14 cellular contexts compared by ENCODE assay signal in the genomic region with DNA sequence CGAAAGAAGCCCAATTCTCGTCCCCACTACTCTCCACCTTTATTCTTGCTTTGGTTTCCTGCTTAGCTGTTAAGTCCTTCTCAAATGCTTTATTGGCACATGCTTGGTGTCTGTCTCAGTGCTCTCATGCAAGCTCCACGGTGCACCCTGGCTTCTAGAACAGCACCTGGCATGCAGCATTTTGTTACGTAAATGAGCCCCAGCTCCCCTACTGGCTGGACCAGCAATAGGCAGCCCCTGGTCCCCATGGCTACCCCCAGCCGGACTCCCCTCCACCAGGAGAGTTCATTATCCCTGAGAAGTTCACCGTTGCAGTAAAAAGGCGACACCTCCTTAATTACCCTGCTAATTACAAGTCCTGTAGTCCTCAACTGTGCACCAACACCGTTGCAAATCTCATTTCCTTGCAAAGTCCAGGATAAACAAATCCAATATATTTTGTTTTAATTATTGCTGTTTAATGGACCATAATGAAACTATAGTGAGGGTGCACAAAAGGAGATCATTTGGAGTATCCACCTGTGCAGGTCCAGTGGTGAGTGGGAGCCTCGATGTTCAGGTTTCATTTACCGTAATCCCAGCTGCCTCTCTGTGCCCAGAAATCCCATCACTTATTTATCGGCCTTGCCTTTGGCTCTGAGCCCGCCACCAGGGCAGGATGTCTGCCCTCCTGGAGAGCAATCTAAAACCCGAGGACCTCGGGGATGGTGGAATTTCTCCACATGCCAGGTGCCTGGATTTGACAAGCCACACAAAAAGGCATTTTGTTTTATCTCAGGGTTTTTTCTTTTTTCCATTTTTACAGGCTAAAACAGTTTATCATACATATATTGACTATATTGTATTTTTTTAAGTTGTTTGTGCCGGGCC. TPM values are rescaled to one million over a fixed set of nuclear protein-coding genes. Genes with fewer than 3 reads are reported as not detected.
A peak's percentile ranks its signal among the peaks of the same experiment; 100 is the strongest.
DNase-seq lines count a peak whose midpoint lies in the region; ATAC-seq, FAIRE-seq and TF ChIP-seq lines count a peak whose summit lies in the region.
"Had no signal": no experiment of that assay in that cellular context is flagged by ENCODE, and none has a peak within 500 bp of the region (broad histone marks: within the 10 kb centered on the region; RNA-seq: fewer than 3 reads in every experiment).

No MANE protein-coding gene starts in this region.

- H2BK120ac ChIP-seq in H1 (replicated peaks; ENCODE audit: low read depth, low read length): no peak overlapping the region

- H3K9ac ChIP-seq in H1 (replicated peaks in 1 of 4; ENCODE audit: extremely low read depth in 1 of 4, low read depth in 3 of 4, low read length in 3 of 4): no peak overlapping the region

- 54 to 58% methylated on average over 15 of the region's 15 CpGs for WGBS in heart right ventricle, 2 donors
- WGBS in H1 (ENCODE audit: extremely low coverage in 1 of 2, insufficient coverage in 1 of 2, insufficient read length in 1 of 2, insufficient replicate concordance in 2 of 2, low coverage in 1 of 2, low lambda C conversion rate in 2 of 2, missing lambda C conversion rate in 1 of 2), 2 experiments: 71% methylated on average over 15 of the region's 15 CpGs; no CpG with 5 or more reads in 1 of the 2 experiments

- peaks cover 1% of the 10 kb centered on the region; the same call in 1 of the 2 replicates for H3K23me2 ChIP-seq in H1 (ENCODE audit: low read depth, low read length)

- no peaks in the 10 kb centered on the region for H3K36me3 Mint-ChIP-seq in Calu3 (ENCODE audit: insufficient read depth, unreplicated experiment)
- no peaks in the 10 kb centered on the region for H3K36me3 Mint-ChIP-seq in activated T-helper 1 cell treated with anti-CD3 and anti-CD28 coated beads, Interleukin-12 subunit alpha, Interleukin-12 subunit beta, Interleukin-2, Interleukin-4 antibody, amounts not matched to agents 30 ng/mL and 10 ng/mL and 1 ng/mL, durations not matched to agents 14 hours and 24 hours and 36 hours (ENCODE audit: low read depth)
- H3K36me3 Mint-ChIP-seq: memory B cell had no signal

- no peak overlapping the region for H4K91ac ChIP-seq in H1 (replicated peaks; ENCODE audit: insufficient read length, low read length)

- no peak overlapping the region for H2BK5ac ChIP-seq in H1 (ENCODE audit: low read depth, low read length)

- no peak overlapping the region for H2AFZ ChIP-seq in H1 (ENCODE audit: low read length)

- no peak overlapping the region for H3K4me3 Mint-ChIP-seq in Calu3 (ENCODE audit: low read depth, unreplicated experiment)
- no peak overlapping the region for H3K4me3 Mint-ChIP-seq in activated T-helper 1 cell treated with anti-CD3 and anti-CD28 coated beads, Interleukin-12 subunit alpha, Interleukin-12 subunit beta, Interleukin-2, Interleukin-4 antibody, amounts not matched to agents 30 ng/mL and 10 ng/mL and 1 ng/mL, durations not matched to agents 14 hours and 24 hours and 36 hours
- H3K4me3 Mint-ChIP-seq: activated CD4-positive, alpha-beta T cell treated with anti-CD3 and anti-CD28 coated beads, Interleukin-2, amount 10 ng/mL, durations not matched to agents 7 days and 5 days; memory B cell had no signal

- H3K4me1 ChIP-seq in heart right ventricle (peaks cover 0 to 32% (median 6%) of the 10 kb centered on the region in 9 donors), H1 (replicated peaks in 1 of 4; ENCODE audit: control insufficient read depth in 3 of 4, insufficient read depth in 4 of 4, low read length in 3 of 4) (peaks cover 0 to 11% (median 4%) of the 10 kb centered on the region in 4 experiments; a peak in 4 of 7 replicates)

- BruUV-seq in Calu3 (replicated peaks; lab: Mats Ljungman, UMichigan): no TSS peak

- no peak overlapping the region for H3K27ac Mint-ChIP-seq in Calu3 (ENCODE audit: unreplicated experiment)
- no peak overlapping the region for H3K27ac Mint-ChIP-seq in activated T-helper 1 cell treated with anti-CD3 and anti-CD28 coated beads, Interleukin-12 subunit alpha, Interleukin-12 subunit beta, Interleukin-2, Interleukin-4 antibody, amounts not matched to agents 30 ng/mL and 10 ng/mL and 1 ng/mL, durations not matched to agents 14 hours and 24 hours and 36 hours
- H3K27ac Mint-ChIP-seq: activated CD4-positive, alpha-beta T cell treated with anti-CD3 and anti-CD28 coated beads, Interleukin-2, amount 10 ng/mL, durations not matched to agents 7 days and 5 days; memory B cell had no signal

- no peaks in the 10 kb centered on the region for H3K79me1 ChIP-seq in H1 (ENCODE audit: low read depth, low read length)

- no peak overlapping the region for H2BK15ac ChIP-seq in H1 (ENCODE audit: low read length)

- TF ChIP-seq POLR2A in H1 (IDR thresholded peaks at IDR 0.05; ENCODE audit: control extremely low read depth in 1 of 2, low read depth in 2 of 2, low read length in 2 of 2): no peak

- no peaks in the 10 kb centered on the region for H4K20me1 ChIP-seq in H1 (replicated peaks in 1 of 2; ENCODE audit: control insufficient read depth in 1 of 2, insufficient read depth in 2 of 2, low read length in 2 of 2)

- no peak overlapping the region for H3K23ac ChIP-seq in H1 (ENCODE audit: insufficient read length)

- H3K36me3 ChIP-seq in heart right ventricle: no peaks in the 10 kb centered on the region
- no peaks in the 10 kb centered on the region for H3K36me3 ChIP-seq in H1 (ENCODE audit: control insufficient read depth in 2 of 4, insufficient read depth in 4 of 4, low read length in 3 of 4)

- TF ChIP-seq EP300 in H1 (IDR thresholded peaks at IDR 0.05; ENCODE audit: borderline replicate concordance in 1 of 2, low read depth in 2 of 2, low read length in 2 of 2): no peak

- no peak overlapping the region for H3K4ac ChIP-seq in H1 (replicated peaks; ENCODE audit: insufficient read length, low read depth, low read length)

- peak; percentile 19 to 33; a peak in 3 of 4 replicates for TF ChIP-seq RAD21 in H1 (IDR thresholded peaks at IDR 0.05 in 1 of 2, conservative IDR thresholded peaks at IDR 0.05 in 1 of 2; ENCODE audit: low read depth in 2 of 2, low read length in 2 of 2)

- no peak overlapping the region for H3K14ac ChIP-seq in H1 (ENCODE audit: insufficient read length)

- no peak overlapping the region for H2BK12ac ChIP-seq in H1 (ENCODE audit: low read depth, low read length)

- peaks cover 88% of the 10 kb centered on the region for H3K27me3 Mint-ChIP-seq in Calu3 (ENCODE audit: unreplicated experiment)
- H3K27me3 Mint-ChIP-seq in activated T-helper 1 cell treated with anti-CD3 and anti-CD28 coated beads, Interleukin-12 subunit alpha, Interleukin-12 subunit beta, Interleukin-2, Interleukin-4 antibody, amounts not matched to agents 30 ng/mL and 10 ng/mL and 1 ng/mL, durations not matched to agents 14 hours and 24 hours and 36 hours (ENCODE audit: insufficient read depth): peaks cover 18% of the 10 kb centered on the region

- H3K18ac ChIP-seq in H1 (ENCODE audit: extremely low read depth, low read length): no peak overlapping the region

- H3K4me3 ChIP-seq in heart right ventricle: no peak overlapping the region
- no peak overlapping the region for H3K4me3 ChIP-seq in H1 (ENCODE audit: extremely low read depth in 1 of 4, insufficient read depth in 2 of 4, low read depth in 3 of 4, low read length in 4 of 4)
- no peak overlapping the region for H3K4me3 ChIP-seq in dorsolateral prefrontal cortex

- H4K8ac ChIP-seq in H1 (ENCODE audit: extremely low read depth, insufficient read depth, low read length): no peak overlapping the region

- H3K9me3 ChIP-seq in heart right ventricle (no peaks in the 10 kb centered on the region), H1 (ENCODE audit: insufficient read depth in 2 of 2, low read depth in 1 of 2, low read length in 1 of 2) (no peaks in the 10 kb centered on the region)

- intact Hi-C loops in heart right ventricle (cut with DNase I): loop anchor here in 6 of 10 donors (1.0 to 10.0 kb wide), 5 partner anchors 27 to 424 kb away; no protein-coding TSS in a partner anchor
- intact Hi-C loops in left ventricle myocardium superior (cut with micrococcal nuclease): loop anchor here (10.0 kb wide), 1 partner anchor 106 kb away; no protein-coding TSS in a partner anchor
- intact Hi-C loops in dorsolateral prefrontal cortex (cut with DNase I): loop anchor here (5.0 kb wide), 2 partner anchors 109 to 114 kb away; no protein-coding TSS in a partner anchor
- intact Hi-C loops in Calu3 (cut with micrococcal nuclease; ENCODE audit: unreplicated experiment): no loop called here
- intact Hi-C loops in activated T-helper 1 cell treated with anti-CD3 and anti-CD28 coated beads, Interleukin-12 subunit alpha, Interleukin-12 subunit beta, Interleukin-2, Interleukin-4 antibody, amounts not matched to agents 30 ng/mL and 10 ng/mL and 1 ng/mL, durations not matched to agents 14 hours and 24 hours and 36 hours (cut with micrococcal nuclease): loop anchor here (10.0 kb wide), 1 partner anchor 754 kb away; no protein-coding TSS in a partner anchor

- CTCF ChIA-PET in H1 (lab: Charles Lee; ENCODE audit: partially characterized antibody) (interaction anchor here (0.5 to 10.4 kb wide), 61 partner anchors 9 to 751 kb away, joined by 3 to 261 read pairs (median 6); partner anchors contain the start of gene C10orf71), Calu3 (lab: Charles Lee) (interaction anchor here (0.6 to 2.8 kb wide), 6 partner anchors 10 to 130 kb away, joined by 3 to 47 read pairs (median 8); partner anchors contain the start of gene ERCC6)

- peak in 5 of 9 donors; percentile 5 to 32 (median 16) for TF ChIP-seq CTCF in heart right ventricle (IDR thresholded peaks at IDR 0.05)
- peak; percentile 73 to 80 (median 77) for TF ChIP-seq CTCF in H1 (IDR thresholded peaks at IDR 0.05; ENCODE audit: control extremely low read depth in 1 of 3, insufficient read depth in 1 of 3, low read depth in 1 of 3, low read length in 3 of 3)
- TF ChIP-seq CTCF in dorsolateral prefrontal cortex (IDR thresholded peaks at IDR 0.05 in 54 of 56, conservative IDR thresholded peaks at IDR 0.05 in 2 of 56; ENCODE audit: low read depth in 1 of 56, partially characterized antibody in 56 of 56): peak in 19 of 56 donors; percentile 7 to 38 (median 15)
- no peak for TF ChIP-seq CTCF in Calu3 (IDR thresholded peaks at IDR 0.05; ENCODE audit: unreplicated experiment)

- H3K79me2 ChIP-seq in H1 (ENCODE audit: control insufficient read depth in 1 of 2, insufficient read depth in 2 of 2, low read length in 2 of 2): no peaks in the 10 kb centered on the region

- DNase-seq in heart right ventricle (no peak), left ventricle myocardium superior (no peak), MV-4-11 (lab: John Stamatoyannopoulos, UW) (peak; percentile 15), H1 (ENCODE audit: low read depth in 1 of 2, low spot score in 2 of 2) (peak in 1 of 2 experiments; percentile 62), dorsolateral prefrontal cortex (no peak), Calu3 (no peak), GF-D8 (lab: John Stamatoyannopoulos, UW) (no peak)
- no peak for DNase-seq in activated T-helper 1 cell treated with anti-CD3 and anti-CD28 coated beads, Interleukin-12 subunit alpha, Interleukin-12 subunit beta, Interleukin-2, Interleukin-4 antibody, amounts not matched to agents 30 ng/mL and 10 ng/mL and 1 ng/mL, durations not matched to agents 14 hours and 24 hours and 36 hours (ENCODE audit: low spot score)
- DNase-seq: activated CD4-positive, alpha-beta T cell treated with anti-CD3 and anti-CD28 coated beads, Interleukin-2, amount 10 ng/mL, durations not matched to agents 7 days and 5 days; aorta; retina had no signal

- H4K5ac ChIP-seq in H1 (ENCODE audit: insufficient read length, low read depth, low read length): no peak overlapping the region

- H3K27me3 ChIP-seq in heart right ventricle (peaks cover 0 to 25% (median 12%) of the 10 kb centered on the region in 7 donors), H1 (replicated peaks in 1 of 4; ENCODE audit: control insufficient read depth in 3 of 4, extremely low read depth in 1 of 4, insufficient read depth in 3 of 4, low read length in 3 of 4) (peaks cover 0 to 4% (median 0%) of the 10 kb centered on the region in 4 experiments; a peak in 2 of 7 replicates), dorsolateral prefrontal cortex (peaks cover 0 to 40% (median 11%) of the 10 kb centered on the region in 45 donors)

- H3K4me2 ChIP-seq in H1 (ENCODE audit: insufficient read depth in 1 of 2, low read depth in 2 of 2, low read length in 2 of 2): no peak overlapping the region

- no peak for FAIRE-seq in H1 (lab: Jason Lieb, UNC)

- H3K4me1 Mint-ChIP-seq in Calu3 (ENCODE audit: low read depth, unreplicated experiment): no peaks in the 10 kb centered on the region
- H3K4me1 Mint-ChIP-seq in activated T-helper 1 cell treated with anti-CD3 and anti-CD28 coated beads, Interleukin-12 subunit alpha, Interleukin-12 subunit beta, Interleukin-2, Interleukin-4 antibody, amounts not matched to agents 30 ng/mL and 10 ng/mL and 1 ng/mL, durations not matched to agents 14 hours and 24 hours and 36 hours (ENCODE audit: low read depth): no peaks in the 10 kb centered on the region
- H3K4me1 Mint-ChIP-seq: activated CD4-positive, alpha-beta T cell treated with anti-CD3 and anti-CD28 coated beads, Interleukin-2, amount 10 ng/mL, durations not matched to agents 7 days and 5 days had no signal

- POLR2A ChIA-PET in H1 (lab: Charles Lee; ENCODE audit: partially characterized antibody): interaction anchor here (0.9 kb wide), 1 partner anchor 11 kb away, joined by 3 read pairs; no protein-coding TSS in a partner anchor

- no peak overlapping the region; the same call in 1 of the 2 replicates for H2BK20ac ChIP-seq in H1 (ENCODE audit: low read length)

- no peak overlapping the region for H3K56ac ChIP-seq in H1 (replicated peaks; ENCODE audit: insufficient read length, low read depth, low read length)

- no peak overlapping the region for H2AK5ac ChIP-seq in H1 (ENCODE audit: low read depth, low read length)

- H3K27ac ChIP-seq in heart right ventricle: no peak overlapping the region
- no peak overlapping the region for H3K27ac ChIP-seq in H1 (ENCODE audit: low read depth, low read length)
- H3K27ac ChIP-seq in dorsolateral prefrontal cortex: no peak overlapping the region

- no peak for ATAC-seq in heart right ventricle
- no peak for ATAC-seq in left ventricle myocardium superior

- H3K9me3 Mint-ChIP-seq in Calu3 (ENCODE audit: low read depth, unreplicated experiment): no peaks in the 10 kb centered on the region
- H3K9me3 Mint-ChIP-seq in activated T-helper 1 cell treated with anti-CD3 and anti-CD28 coated beads, Interleukin-12 subunit alpha, Interleukin-12 subunit beta, Interleukin-2, Interleukin-4 antibody, amounts not matched to agents 30 ng/mL and 10 ng/mL and 1 ng/mL, durations not matched to agents 14 hours and 24 hours and 36 hours: no peaks in the 10 kb centered on the region
- H3K9me3 Mint-ChIP-seq: activated CD4-positive, alpha-beta T cell treated with anti-CD3 and anti-CD28 coated beads, Interleukin-2, amount 10 ng/mL, durations not matched to agents 7 days and 5 days; memory B cell had no signal

RNA-seq across cellular contexts. Expression of gene DRGX, which starts 12.8 kb away (rescaled TPM):
- total RNA-seq in heart right ventricle (not detected), left ventricle myocardium superior (not detected), dorsolateral prefrontal cortex (1 to 10 TPM in 102 of 120 experiments, under 1 TPM in 18; 0.17 to 6.8 (median 2.0) TPM), Calu3 (2022) (not detected in 2 replicates)
- polyA plus RNA-seq in heart right ventricle (not detected), H1 (2011; rRNA removed) (not detected in 2 replicates)
- total RNA-seq in H1 (2021; fragmentation: NEBNext Ultra II Directional; extraction: Animal tissue kit (Norgen Biotek cat#: 25700)): not detected in 2 replicates
- polyA plus RNA-seq in H1 (2011; cell fraction: cytosol; rRNA removed): not detected
- not detected for polyA plus RNA-seq in H1 (2011; cell fraction: nucleus; rRNA removed)
- not detected in 4 replicates for polyA plus RNA-seq in H1 (2012, experiment 1 of 2)
- not detected for polyA plus RNA-seq in H1 (2012, experiment 2 of 2)
- polyA plus RNA-seq in H1 (2013, experiment 1 of 2): not detected
- polyA plus RNA-seq in H1 (2013, experiment 2 of 2): not detected
- not detected in 2 replicates for polyA minus RNA-seq in H1 (2011; rRNA and poly(A)+ RNA removed)
- not detected for polyA minus RNA-seq in H1 (2011; cell fraction: cytosol; rRNA and poly(A)+ RNA removed)
- not detected for polyA minus RNA-seq in H1 (2011; cell fraction: nucleus; rRNA and poly(A)+ RNA removed)
- total RNA-seq in activated T-helper 1 cell treated with anti-CD3 and anti-CD28 coated beads, Interleukin-12 subunit alpha, Interleukin-12 subunit beta, Interleukin-2, Interleukin-4 antibody, amounts not matched to agents 30 ng/mL and 10 ng/mL and 1 ng/mL, durations not matched to agents 14 hours and 24 hours and 36 hours: not detected in 2 replicates
- total RNA-seq: activated CD4-positive, alpha-beta T cell treated with anti-CD3 and anti-CD28 coated beads, Interleukin-2, amount 10 ng/mL, durations not matched to agents 7 days and 5 days; aorta; fibroblast of lung; LHCN-M2 had no signal
- polyA plus RNA-seq: aorta had no signal
